Comparison of ENCODE assay signal across 11 cellular contexts in the genomic region with DNA sequence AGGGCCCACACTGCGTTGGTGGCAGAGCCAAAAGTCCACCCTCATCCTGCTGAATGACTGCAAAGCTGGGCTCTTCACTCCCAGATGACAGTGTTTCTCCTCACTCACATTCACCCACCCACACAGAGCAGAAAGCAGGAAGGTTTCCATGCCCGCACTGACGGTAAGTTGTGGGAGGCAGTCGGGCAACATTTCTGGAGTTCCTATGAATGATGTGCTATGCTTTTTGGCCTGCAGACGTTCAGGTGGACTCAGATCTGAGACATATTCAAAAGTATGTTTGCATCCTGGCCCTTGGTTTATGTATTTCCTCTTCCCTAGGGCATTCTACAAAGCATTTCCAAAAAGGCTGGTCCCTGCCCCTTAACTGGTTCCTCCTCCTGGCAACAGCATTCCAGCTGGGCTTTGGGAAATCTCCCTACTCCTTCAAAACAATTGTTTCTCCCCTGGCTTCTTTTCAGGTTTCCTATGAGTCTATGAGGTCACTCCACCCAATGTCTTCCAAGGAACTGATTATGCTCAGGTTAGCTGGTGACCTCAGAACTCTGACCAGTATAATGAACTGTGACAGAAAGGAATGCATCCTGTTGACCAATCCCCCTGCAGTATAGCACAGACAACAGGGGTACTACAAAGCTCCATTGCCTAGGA. TPM values are rescaled to one million over a fixed set of nuclear protein-coding genes. Genes with fewer than 3 reads are reported as not detected.
DNase-seq lines count a peak whose midpoint lies in the region; ATAC-seq and TF ChIP-seq lines count a peak whose summit lies in the region.
"Had no signal": no experiment of that assay in that cellular context is flagged by ENCODE, and none has a peak within 500 bp of the region (broad histone marks: within the 10 kb centered on the region; RNA-seq: fewer than 3 reads in every experiment).

No MANE protein-coding gene starts in this region.

- H3K9me3 Mint-ChIP-seq in CD4-positive, CD25-positive, alpha-beta regulatory T cell, result no peaks in the 10 kb centered on the region
- H3K9me3 Mint-ChIP-seq in activated B cell treated with CpG ODN at 0.5 μM for 24 hours, result no peaks in the 10 kb centered on the region

- H3K4me3 Mint-ChIP-seq in CD4-positive, CD25-positive, alpha-beta regulatory T cell, result no peak overlapping the region
- no peak overlapping the region for H3K4me3 Mint-ChIP-seq in activated B cell treated with CpG ODN at 0.5 μM for 24 hours

- H3K27me3 Mint-ChIP-seq in CD4-positive, CD25-positive, alpha-beta regulatory T cell, result no peaks in the 10 kb centered on the region
- no peaks in the 10 kb centered on the region for H3K27me3 Mint-ChIP-seq in activated B cell treated with CpG ODN at 0.5 μM for 24 hours

- H3K4me1 ChIP-seq in CD4-positive, CD25-positive, alpha-beta regulatory T cell (ENCODE audit: control insufficient read depth, insufficient read depth, low read length, poor library complexity, severe bottlenecking), result peaks cover 4% of the 10 kb centered on the region
- peaks cover 12% of the 10 kb centered on the region for H3K4me1 ChIP-seq in cardiac muscle cell (ENCODE audit: low read depth)
- H3K4me1 ChIP-seq in prostate gland (replicated peaks), result peaks cover 3% of the 10 kb centered on the region

- intact Hi-C loops in activated B cell treated with CpG ODN at 0.5 μM for 24 hours (cut with micrococcal nuclease) (no loop called here), prostate gland (cut with DNase I) (no loop called here)

- ATAC-seq in CD4-positive, CD25-positive, alpha-beta regulatory T cell (ENCODE audit: low read depth in 2 of 2), result no peak
- ATAC-seq in activated B cell treated with CpG ODN at 0.5 μM for 24 hours (ENCODE audit: low read depth), result no peak

- H3K27ac ChIP-seq in CD4-positive, CD25-positive, alpha-beta regulatory T cell (ENCODE audit: insufficient read depth, low read length, poor library complexity, severe bottlenecking), result no peak overlapping the region
- peak overlapping the region; percentile 16 for H3K27ac ChIP-seq in cardiac muscle cell
- H3K27ac ChIP-seq in prostate gland, result peak overlapping the region; percentile 60 to 67

- H3K4me3 ChIP-seq in CD4-positive, CD25-positive, alpha-beta regulatory T cell (ENCODE audit: low read depth, low read length), result no peak overlapping the region
- H3K4me3 ChIP-seq in cardiac muscle cell, result no peak overlapping the region
- H3K4me3 ChIP-seq in prostate gland, result no peak overlapping the region

- WGBS in prostate gland, result 17% methylated on average over 5 of the region's 5 CpGs

- no peak for TF ChIP-seq CTCF in activated B cell treated with CpG ODN at 0.5 μM for 24 hours (IDR thresholded peaks at IDR 0.05)
- no peak for TF ChIP-seq CTCF in cardiac muscle cell (IDR thresholded peaks at IDR 0.05; ENCODE audit: low read depth, low read length)
- TF ChIP-seq CTCF in prostate gland (IDR thresholded peaks at IDR 0.05), result no peak

- H3K9me3 ChIP-seq in CD4-positive, CD25-positive, alpha-beta regulatory T cell (ENCODE audit: control insufficient read depth in 2 of 2, low read length in 2 of 2), result no peaks in the 10 kb centered on the region
- H3K9me3 ChIP-seq in cardiac muscle cell (ENCODE audit: low read depth) (no peaks in the 10 kb centered on the region), prostate gland (no peaks in the 10 kb centered on the region)

- H3K4me1 Mint-ChIP-seq in CD4-positive, CD25-positive, alpha-beta regulatory T cell, result peaks cover 22 to 51% (median 42%) of the 10 kb centered on the region in 4 donors
- peaks cover 46% of the 10 kb centered on the region for H3K4me1 Mint-ChIP-seq in activated B cell treated with CpG ODN at 0.5 μM for 24 hours

- DNase-seq in CD4-positive, CD25-positive, alpha-beta regulatory T cell, result no peak
- DNase-seq in activated B cell treated with CpG ODN at 0.5 μM for 24 hours (no peak), cardiac muscle cell (ENCODE audit: low read depth in 1 of 2, low spot score in 1 of 2) (peak in 1 of 2 donors; percentile 73), prostate gland (ENCODE audit: low spot score) (peak; percentile 63), NCI-H1694 (lab: John Stamatoyannopoulos, UW) (no peak), globus pallidus (ENCODE audit: low spot score) (no peak), NCI-H2227 treated with DMSO at 0.1 percent for 48 hours (lab: John Stamatoyannopoulos, UW) (no peak)
- no peak for DNase-seq in stimulated activated CD4-positive, alpha-beta T cell treated with anti-CD3 and anti-CD28 coated beads, Interleukin-4, amount 100 ng/mL, for 4 hours
- DNase-seq: activated T-cell treated with anti-CD3 and anti-CD28 coated beads, Interleukin-2, amount 50 U/mL, for 48 hours; DND-41; stimulated activated CD4-positive, alpha-beta T cell treated with anti-CD3 and anti-CD28 coated beads, Interleukin-1b, Interleukin-23, amount 100 ng/mL, for 48 hours had no signal

- TF ChIP-seq POLR2A in prostate gland (IDR thresholded peaks at IDR 0.05), result no peak

- POLR2A ChIA-PET in activated B cell treated with CpG ODN at 0.5 μM for 24 hours (lab: Charles Lee), result no interaction called here

- H3K27ac Mint-ChIP-seq in CD4-positive, CD25-positive, alpha-beta regulatory T cell, result peak overlapping the region; percentile 4 to 73 (median 41)
- H3K27ac Mint-ChIP-seq in activated B cell treated with CpG ODN at 0.5 μM for 24 hours, result peak overlapping the region; percentile 33

- no peaks in the 10 kb centered on the region for H3K36me3 ChIP-seq in CD4-positive, CD25-positive, alpha-beta regulatory T cell (ENCODE audit: control insufficient read depth, insufficient read depth, low read length)
- H3K36me3 ChIP-seq in cardiac muscle cell, result no peaks in the 10 kb centered on the region
- H3K36me3 ChIP-seq in prostate gland, result no peaks in the 10 kb centered on the region

- H3K36me3 Mint-ChIP-seq in CD4-positive, CD25-positive, alpha-beta regulatory T cell, result peaks cover 3% of the 10 kb centered on the region
- H3K36me3 Mint-ChIP-seq in activated B cell treated with CpG ODN at 0.5 μM for 24 hours (ENCODE audit: low read depth), result no peaks in the 10 kb centered on the region

- no peaks in the 10 kb centered on the region for H3K27me3 ChIP-seq in CD4-positive, CD25-positive, alpha-beta regulatory T cell (ENCODE audit: control insufficient read depth, insufficient read depth, low read length)
- no peaks in the 10 kb centered on the region for H3K27me3 ChIP-seq in cardiac muscle cell
- H3K27me3 ChIP-seq in prostate gland (replicated peaks; ENCODE audit: insufficient read depth), result no peaks in the 10 kb centered on the region

- CTCF ChIA-PET in activated B cell treated with CpG ODN at 0.5 μM for 24 hours (lab: Charles Lee), result interaction anchor here (1.0 kb wide), 1 partner anchor 11 kb away, joined by 3 read pairs; no protein-coding TSS in a partner anchor

RNA-seq across cellular contexts. Expression of gene PACSIN2, which starts 36.4 kb away (rescaled TPM):
- 60.8 TPM for total RNA-seq in CD4-positive, CD25-positive, alpha-beta regulatory T cell
- polyA plus RNA-seq in CD4-positive, CD25-positive, alpha-beta regulatory T cell, result 10 to 100 TPM; 27.5 to 38.1 (median 34.7) TPM
- 47.5 and 48.9 TPM in 2 replicates for total RNA-seq in activated B cell treated with CpG ODN at 0.5 μM for 24 hours
- 54.1 and 70.5 TPM in 2 replicates for total RNA-seq in cardiac muscle cell
- 67.7 and 85.5 TPM in 2 replicates for polyA plus RNA-seq in cardiac muscle cell
- total RNA-seq in prostate gland, result 10 to 100 TPM; 78.0 to 87.1 TPM
